In genomic region chr1:47213230-47213676, GRCh38 we compare ENCODE assay signal across 19 cellular contexts. TPM values are rescaled to one million over a fixed set of nuclear protein-coding genes. Genes with fewer than 3 reads are reported as not detected.
"Had no signal": no experiment of that assay in that cellular context is flagged by ENCODE, and none has a peak within 500 bp of the region (broad histone marks: within the 10 kb centered on the region; RNA-seq: fewer than 3 reads in every experiment).

No MANE protein-coding gene starts in this region.

- H3K4me1 ChIP-seq: gastrocnemius medialis, uterus had no signal

- H3K9me3 ChIP-seq: gastrocnemius medialis, ovary, SK-N-SH, thyroid gland, uterus had no signal

- H3K27ac ChIP-seq: ovary, uterus, VCaP had no signal

- H3K27me3 ChIP-seq: gastrocnemius medialis, ovary, thyroid gland, uterus had no signal

- H3K36me3 ChIP-seq: gastrocnemius medialis, ovary, thyroid gland, uterus had no signal

- DNase-seq: activated CD4-positive, alpha-beta T cell treated with anti-CD3 and anti-CD28 coated beads, Interleukin-2, amount 50 U/mL, for 1 hour; activated CD4-positive, CD25-positive, alpha-beta regulatory T cell treated with anti-CD3 and anti-CD28 coated beads, Interleukin-2, amount 50 U/mL, for 72 hours; activated CD8-positive, alpha-beta memory T cell treated with anti-CD3 and anti-CD28 coated beads, Interleukin-2, amount 50 U/mL, for 4 hours; activated naive CD8-positive, alpha-beta T cell treated with anti-CD3 and anti-CD28 coated beads for 36 hours; activated T-cell treated with anti-CD3 and anti-CD28 coated beads, Interleukin-2, amount 50 U/mL, for 4 hours; amniotic stem cell; effector memory CD8-positive, alpha-beta T cell; gastrocnemius medialis; head of caudate nucleus; naive thymus-derived CD8-positive, alpha-beta T cell; ovary; SK-N-SH; stimulated activated naive CD4-positive, alpha-beta T cell; T-helper 1 cell; T-helper 9 cell; thyroid gland; uterus had no signal

- ATAC-seq: activated T-cell treated with anti-CD3 and anti-CD28 coated beads, Interleukin-2, amount 50 U/mL, for 4 hours; effector memory CD8-positive, alpha-beta T cell; gastrocnemius medialis; naive thymus-derived CD8-positive, alpha-beta T cell had no signal

- H3K4me3 ChIP-seq: gastrocnemius medialis, ovary, thyroid gland, uterus had no signal

RNA-seq across cellular contexts. Expression of gene TAL1, which starts 18.8 kb away (rescaled TPM):
- total RNA-seq: activated naive CD8-positive, alpha-beta T cell treated with anti-CD3 and anti-CD28 coated beads for 36 hours; naive thymus-derived CD8-positive, alpha-beta T cell had no signal
- polyA plus RNA-seq: naive thymus-derived CD8-positive, alpha-beta T cell; SK-N-SH had no signal

RNA-seq across cellular contexts. Expression of gene PDZK1IP1, which starts 23.4 kb away (rescaled TPM):
- total RNA-seq: activated naive CD8-positive, alpha-beta T cell treated with anti-CD3 and anti-CD28 coated beads for 36 hours; activated T-cell treated with anti-CD3 and anti-CD28 coated beads, Interleukin-2, amount 50 U/mL, for 4 hours; chondrocyte; naive thymus-derived CD8-positive, alpha-beta T cell had no signal
- polyA plus RNA-seq: naive thymus-derived CD8-positive, alpha-beta T cell; SK-N-SH had no signal
